Comparison of ENCODE assay signal across 14 cellular contexts in genomic region chr4:148954011-148954749, GRCh38.
"Had no signal": no experiment of that assay in that cellular context is flagged by ENCODE, and none has a peak within 500 bp of the region (broad histone marks: within the 10 kb centered on the region; RNA-seq: fewer than 3 reads in every experiment).

No MANE protein-coding gene starts in this region.

- H3K9me3 ChIP-seq: left lung, prostate gland, upper lobe of left lung had no signal

- ATAC-seq: left lung, sciatic nerve had no signal

- H3K36me3 ChIP-seq: cardiac muscle cell, left lung, prostate gland, upper lobe of left lung had no signal

- H3K4me1 ChIP-seq: left lung, prostate gland, upper lobe of left lung had no signal

- H3K4me3 ChIP-seq: cardiac muscle cell, left lung, prostate gland, upper lobe of left lung had no signal

- DNase-seq: activated CD4-positive, alpha-beta T cell treated with anti-CD3 and anti-CD28 coated beads, Interleukin-2, amount 10 ng/mL, durations not matched to agents 7 days and 5 days; activated CD4-positive, CD25-positive, alpha-beta regulatory T cell; activated naive CD4-positive, alpha-beta T cell treated with anti-CD3 and anti-CD28 coated beads, Interleukin-2, amount 10 ng/mL, durations not matched to agents 7 days and 5 days; activated T-cell treated with anti-CD3 and anti-CD28 coated beads for 4 hours; effector CD8-positive, alpha-beta T cell; hypothalamus; left lung; occipital lobe; stimulated activated naive CD4-positive, alpha-beta T cell; T-helper 2 cell; upper lobe of left lung had no signal

- H3K27ac ChIP-seq: cardiac muscle cell, left lung, prostate gland, upper lobe of left lung had no signal

- H3K27me3 ChIP-seq: cardiac muscle cell, left lung, upper lobe of left lung had no signal
